In the genomic region with DNA sequence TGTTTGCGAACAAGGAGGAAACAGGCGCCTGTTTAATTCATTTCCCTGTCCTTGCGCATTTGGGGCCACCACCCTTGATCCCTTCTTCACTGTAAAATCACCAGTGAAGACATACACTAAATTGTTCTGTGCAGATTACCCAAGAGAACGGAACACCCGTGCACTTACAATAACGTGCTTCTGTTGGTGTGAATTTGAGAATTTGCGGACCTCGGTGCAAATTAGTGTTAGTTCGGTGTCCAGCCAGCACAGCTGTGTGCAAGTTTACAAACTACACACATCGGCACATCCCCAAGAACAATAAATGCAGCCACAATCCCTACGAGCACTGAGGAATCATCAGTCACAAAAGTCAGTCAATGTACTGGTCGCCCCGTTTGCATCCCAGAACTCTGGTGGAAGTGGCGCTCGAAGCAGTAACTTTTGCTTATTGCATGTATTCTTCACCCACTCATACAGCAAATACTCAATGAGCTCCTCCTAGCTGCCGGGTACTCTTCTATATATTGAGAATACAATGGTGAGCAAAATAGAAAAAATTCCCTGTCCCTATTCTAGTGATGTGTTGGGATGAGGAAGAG, we compare ENCODE assay signal across 8 cellular contexts. TPM values are rescaled to one million over a fixed set of nuclear protein-coding genes. Genes with fewer than 3 reads are reported as not detected.
A peak's percentile ranks its signal among the peaks of the same experiment; 100 is the strongest.
DNase-seq lines count a peak whose midpoint lies in the region; ATAC-seq and TF ChIP-seq lines count a peak whose summit lies in the region.

No MANE protein-coding gene starts in this region.

- H3K4me1 Mint-ChIP-seq in CD4-positive, CD25-positive, alpha-beta regulatory T cell: peaks cover 6 to 13% (median 7%) of the 10 kb centered on the region in 4 donors

- no peaks in the 10 kb centered on the region for H3K27me3 Mint-ChIP-seq in CD4-positive, CD25-positive, alpha-beta regulatory T cell

- no peak for TF ChIP-seq CTCF in WI38 (IDR thresholded peaks at IDR 0.05; ENCODE audit: low read depth, low read length)

- H3K9me3 Mint-ChIP-seq in CD4-positive, CD25-positive, alpha-beta regulatory T cell: peaks cover 0 to 1% (median 0%) of the 10 kb centered on the region in 7 donors

- no peak for ATAC-seq in CD4-positive, CD25-positive, alpha-beta regulatory T cell (ENCODE audit: low read depth in 2 of 2)
- ATAC-seq in GM21367 (IDR thresholded peaks at IDR 0.05; ENCODE audit: unreplicated experiment) (no peak), HG03159 (IDR thresholded peaks at IDR 0.05; ENCODE audit: unreplicated experiment) (no peak), HG02763 (IDR thresholded peaks at IDR 0.05; ENCODE audit: unreplicated experiment) (no peak)

- no peaks in the 10 kb centered on the region for H3K36me3 ChIP-seq in CD4-positive, CD25-positive, alpha-beta regulatory T cell (ENCODE audit: control insufficient read depth, insufficient read depth, low read length)

- H3K36me3 Mint-ChIP-seq in CD4-positive, CD25-positive, alpha-beta regulatory T cell: no peaks in the 10 kb centered on the region

- H3K27ac Mint-ChIP-seq in CD4-positive, CD25-positive, alpha-beta regulatory T cell: no peak overlapping the region

- H3K4me1 ChIP-seq in CD4-positive, CD25-positive, alpha-beta regulatory T cell (ENCODE audit: control insufficient read depth, insufficient read depth, low read length, poor library complexity, severe bottlenecking): peaks cover 32% of the 10 kb centered on the region

- no peaks in the 10 kb centered on the region for H3K9me3 ChIP-seq in CD4-positive, CD25-positive, alpha-beta regulatory T cell (ENCODE audit: control insufficient read depth in 2 of 2, low read length in 2 of 2)

- peak overlapping the region; percentile 95 for H3K27ac ChIP-seq in CD4-positive, CD25-positive, alpha-beta regulatory T cell (ENCODE audit: insufficient read depth, low read length, poor library complexity, severe bottlenecking)

- no peak overlapping the region for H3K4me3 Mint-ChIP-seq in CD4-positive, CD25-positive, alpha-beta regulatory T cell

- no peaks in the 10 kb centered on the region for H3K27me3 ChIP-seq in CD4-positive, CD25-positive, alpha-beta regulatory T cell (ENCODE audit: control insufficient read depth, insufficient read depth, low read length)

- H3K4me3 ChIP-seq in CD4-positive, CD25-positive, alpha-beta regulatory T cell (ENCODE audit: low read depth, low read length): peak overlapping the region; percentile 82
- peak overlapping the region; percentile 97 for H3K4me3 ChIP-seq in WI38 (ENCODE audit: low read depth, low read length)
- H3K4me3 ChIP-seq in iPS-11a (ENCODE audit: low read depth, low read length): peak overlapping the region; percentile 97

- DNase-seq in CD4-positive, CD25-positive, alpha-beta regulatory T cell: peak in 1 of 3 donors; percentile 5
- DNase-seq in HK-2 (ENCODE audit: unreplicated experiment) (peak; percentile 12), superior temporal gyrus (ENCODE audit: extremely low spot score) (peak; percentile 45)

RNA-seq across cellular contexts. Expression of gene CNOT4, which starts 0.8 kb away (rescaled TPM):
- 43.4 TPM for total RNA-seq in CD4-positive, CD25-positive, alpha-beta regulatory T cell
- 10 to 100 TPM; 12.0 to 14.2 (median 13.2) TPM for polyA plus RNA-seq in CD4-positive, CD25-positive, alpha-beta regulatory T cell

RNA-seq across cellular contexts. Expression of gene NUP205, which starts 47.0 kb away (rescaled TPM):
- 56.3 TPM for total RNA-seq in CD4-positive, CD25-positive, alpha-beta regulatory T cell
- polyA plus RNA-seq in CD4-positive, CD25-positive, alpha-beta regulatory T cell: 10 to 100 TPM; 21.1 to 32.7 (median 27.4) TPM
